ENCODE assay signal across 14 cellular contexts in the genomic region with DNA sequence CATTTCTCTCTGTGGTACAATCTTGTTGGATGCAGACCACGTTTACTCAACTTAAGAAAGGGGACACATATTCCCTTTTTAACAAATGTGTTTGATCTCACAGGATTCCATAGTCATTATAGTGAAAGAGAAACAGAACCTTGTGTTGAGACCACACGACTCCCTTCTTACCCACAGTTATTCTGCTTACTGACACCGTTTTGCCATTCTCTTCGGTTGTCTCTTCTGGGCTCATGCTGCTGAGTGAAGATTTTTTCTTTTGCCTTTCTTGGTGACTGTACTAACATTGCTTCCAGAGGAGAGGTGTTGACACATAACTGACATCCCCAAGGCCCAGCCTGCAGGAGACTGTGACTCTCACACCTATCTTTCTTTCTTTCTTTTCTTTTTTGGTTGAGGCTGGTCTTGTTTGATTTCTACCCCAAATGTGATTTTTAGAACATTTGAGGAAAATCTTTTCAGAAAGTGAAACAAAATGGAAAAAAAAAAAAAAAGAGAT.
DNase-seq lines count a peak whose midpoint lies in the region; ATAC-seq and TF ChIP-seq lines count a peak whose summit lies in the region.
"Had no signal": no experiment of that assay in that cellular context is flagged by ENCODE, and none has a peak within 500 bp of the region (broad histone marks: within the 10 kb centered on the region; RNA-seq: fewer than 3 reads in every experiment).

No MANE protein-coding gene starts in this region.

- no peak overlapping the region for H3K4me2 ChIP-seq in HCT116 (ENCODE audit: low read length)

- DNase-seq in HCT116 (ENCODE audit: low read depth, low spot score) = no peak
- no peak for DNase-seq in coronary artery (ENCODE audit: low spot score)
- no peak for DNase-seq in tibial artery
- no peak for DNase-seq in T-helper 2 cell
- no peak for DNase-seq in AG08396 (ENCODE audit: low spot score)
- DNase-seq in activated CD4-positive, alpha-beta T cell treated with anti-CD3 and anti-CD28 coated beads, Interleukin-2, amount 50 U/mL, for 4 hours = no peak
- DNase-seq: AML-193, DMS153, NCI-H1105 treated with DMSO at 0.1 percent for 48 hours, NCI-H187 treated with DMSO at 0.1 percent for 48 hours, NCI-H526 treated with DMSO at 0.1 percent for 48 hours, SHP77 treated with DMSO at 0.1 percent for 48 hours had no signal

- no peak for TF ChIP-seq RAD21 in HCT116 (IDR thresholded peaks at IDR 0.05; ENCODE audit: low read depth)

- BruUV-seq in HCT116 (replicated peaks; lab: Mats Ljungman, UMichigan) = no TSS peak

- H4K20me1 ChIP-seq in HCT116 (ENCODE audit: insufficient read depth) = no peaks in the 10 kb centered on the region

- RAD21 ChIA-PET in HCT116 (lab: Charles Lee; ENCODE audit: low non-redundant PET in 1 of 2, low total read pairs in 2 of 2, uncharacterized antibody in 2 of 2, unreplicated experiment in 2 of 2) = no interaction called here

- intact Hi-C loops in HCT116 (cut with micrococcal nuclease) (no loop called here), tibial artery (cut with DNase I; ENCODE audit: low total_unique reads) (no loop called here)

- ATAC-seq in HCT116 = no peak

- POLR2A ChIA-PET in HCT116 (lab: Charles Lee) = no interaction called here

- H3K9me3 ChIP-seq in HCT116 (ENCODE audit: control insufficient read depth in 1 of 2, insufficient read depth in 1 of 2, low read depth in 1 of 2, low read length in 2 of 2) = no peaks in the 10 kb centered on the region
- no peaks in the 10 kb centered on the region for H3K9me3 ChIP-seq in muscle layer of duodenum (ENCODE audit: control insufficient read depth in 1 of 2, low read length in 2 of 2)
- no peaks in the 10 kb centered on the region for H3K9me3 ChIP-seq in tibial artery
- H3K9me3 ChIP-seq: HAP-1 had no signal

- H3K79me2 ChIP-seq in HCT116 (ENCODE audit: insufficient read depth, low read length) = no peaks in the 10 kb centered on the region

- CTCF ChIA-PET in HCT116 (lab: Charles Lee) = no interaction called here

- peak overlapping the region; percentile 37 for H2AFZ ChIP-seq in HCT116 (ENCODE audit: low read depth, low read length, poor library complexity, severe bottlenecking)

- H3K9me2 ChIP-seq in HCT116 (ENCODE audit: insufficient read depth) = no peaks in the 10 kb centered on the region

- H3K4me1 ChIP-seq in HCT116 (ENCODE audit: control insufficient read depth in 1 of 2, insufficient read depth in 2 of 2, low read length in 2 of 2) (peaks cover 0 to 6% of the 10 kb centered on the region in 2 experiments; a peak in 1 of 4 replicates), muscle layer of duodenum (ENCODE audit: control insufficient read depth in 1 of 2, insufficient read depth in 2 of 2, low read length in 2 of 2) (peaks cover 0 to 18% of the 10 kb centered on the region in 2 donors), tibial artery (peaks cover 0 to 58% (median 0%) of the 10 kb centered on the region in 4 donors)

- H3K36me3 ChIP-seq in HCT116 (ENCODE audit: control insufficient read depth in 1 of 2, insufficient read depth in 2 of 2, low read length in 2 of 2) (no peaks in the 10 kb centered on the region), muscle layer of duodenum (ENCODE audit: control insufficient read depth in 1 of 2, insufficient read depth in 2 of 2, low read length in 2 of 2) (no peaks in the 10 kb centered on the region), tibial artery (no peaks in the 10 kb centered on the region)
- H3K36me3 ChIP-seq: HAP-1 had no signal

- no peak overlapping the region for H3K27ac ChIP-seq in HCT116 (ENCODE audit: low read depth, low read length)
- peak overlapping the region; percentile 24 to 64 for H3K27ac ChIP-seq in coronary artery
- peak overlapping the region; percentile 17 for H3K27ac ChIP-seq in muscle layer of duodenum (ENCODE audit: low read length)
- peak overlapping the region; percentile 51 to 70 for H3K27ac ChIP-seq in tibial artery

- TF ChIP-seq CTCF in HCT116 (IDR thresholded peaks at IDR 0.05 in 2 of 3, conservative IDR thresholded peaks at IDR 0.05 in 1 of 3; ENCODE audit: borderline replicate concordance in 1 of 3, insufficient read depth in 1 of 3, low read depth in 2 of 3, low read length in 2 of 3) (no peak), coronary artery (IDR thresholded peaks at IDR 0.05) (no peak), tibial artery (IDR thresholded peaks at IDR 0.05) (no peak)

- H3K4me3 ChIP-seq in HCT116 (replicated peaks in 1 of 2; ENCODE audit: low read depth in 1 of 2, low read length in 2 of 2) (no peak overlapping the region), coronary artery (no peak overlapping the region), muscle layer of duodenum (ENCODE audit: low read depth in 1 of 2, low read length in 2 of 2) (no peak overlapping the region), tibial artery (no peak overlapping the region)
- H3K4me3 ChIP-seq: HAP-1 had no signal

- no peak for TF ChIP-seq POLR2A in HCT116 (IDR thresholded peaks at IDR 0.05; ENCODE audit: borderline replicate concordance, extremely low read depth, insufficient read depth, insufficient read length)

- no peaks in the 10 kb centered on the region for H3K27me3 ChIP-seq in HCT116 (ENCODE audit: insufficient read depth, low read length)
- H3K27me3 ChIP-seq in muscle layer of duodenum (ENCODE audit: low read depth, low read length) = no peaks in the 10 kb centered on the region
- no peaks in the 10 kb centered on the region for H3K27me3 ChIP-seq in tibial artery

- H3K9ac ChIP-seq in HCT116 (ENCODE audit: low read length) = no peak overlapping the region

TF ChIP-seq in HCT116, 20 proteins besides CTCF, POLR2A, EP300 and RAD21:
- TF ChIP-seq POLR2AphosphoS5 (IDR thresholded peaks at IDR 0.05; ENCODE audit: low read depth, low read length) (no peak), SIN3A (IDR thresholded peaks at IDR 0.05; ENCODE audit: low read depth) (no peak), EZH2 (IDR thresholded peaks at IDR 0.05) (no peak), ZFX (IDR thresholded peaks at IDR 0.05) (no peak), MAX (IDR thresholded peaks at IDR 0.05) (no peak), YY1 (IDR thresholded peaks at IDR 0.05; ENCODE audit: extremely low read depth, insufficient replicate concordance, low read depth, low read length) (no peak), SRF (IDR thresholded peaks at IDR 0.05; ENCODE audit: low read depth) (no peak), ZBTB33 (IDR thresholded peaks at IDR 0.05; ENCODE audit: extremely low read depth, insufficient replicate concordance, low read length) (no peak), EZH2phosphoT487 (IDR thresholded peaks at IDR 0.05; ENCODE audit: borderline replicate concordance) (no peak), TCF7L2 (IDR thresholded peaks at IDR 0.05; ENCODE audit: borderline replicate concordance, extremely low read depth, insufficient read depth, insufficient read length) (no peak), EGR1 (IDR thresholded peaks at IDR 0.05; ENCODE audit: low read depth) (no peak), CBX3 (IDR thresholded peaks at IDR 0.05; ENCODE audit: low read depth) (no peak), CEBPB (IDR thresholded peaks at IDR 0.05; ENCODE audit: low read depth) (no peak), ATF3 (IDR thresholded peaks at IDR 0.05) (no peak), ELF1 (IDR thresholded peaks at IDR 0.05; ENCODE audit: borderline replicate concordance, low read depth) (no peak)
